In genomic region chr5:97075649-97076048, GRCh38 we compare ENCODE assay signal across 18 cellular contexts.
"Had no signal": no experiment of that assay in that cellular context is flagged by ENCODE, and none has a peak within 500 bp of the region (broad histone marks: within the 10 kb centered on the region; RNA-seq: fewer than 3 reads in every experiment).

No MANE protein-coding gene starts in this region.

- ATAC-seq: activated naive CD4-positive, alpha-beta T cell treated with anti-CD3 and anti-CD28 coated beads, Interleukin-2, amount 50 U/mL, for 72 hours; gastroesophageal sphincter; left lobe of liver; naive thymus-derived CD4-positive, alpha-beta T cell had no signal

- H3K27me3 ChIP-seq: adrenal gland, breast epithelium, esophagus muscularis mucosa, gastroesophageal sphincter, tibial artery had no signal

- H3K9me3 ChIP-seq: adrenal gland, breast epithelium, esophagus muscularis mucosa, gastroesophageal sphincter, mucosa of descending colon, tibial artery had no signal

- H3K4me3 ChIP-seq: adrenal gland, breast epithelium, esophagus muscularis mucosa, gastroesophageal sphincter, mucosa of descending colon, tibial artery had no signal

- H3K9me3 Mint-ChIP-seq: activated naive CD4-positive, alpha-beta T cell treated with anti-CD3 and anti-CD28 coated beads, Interleukin-2, amount 50 U/mL, for 72 hours; T-helper 1 cell treated with Interleukin-12 subunit alpha and Interleukin-12 subunit beta and Interleukin-4 antibody, amounts not matched to agents 30 μg/mL and 1 μg/mL, for 36 hours had no signal

- H3K27ac Mint-ChIP-seq: activated naive CD4-positive, alpha-beta T cell treated with anti-CD3 and anti-CD28 coated beads, Interleukin-2, amount 50 U/mL, for 72 hours; naive thymus-derived CD4-positive, alpha-beta T cell; T-helper 1 cell treated with Interleukin-12 subunit alpha and Interleukin-12 subunit beta and Interleukin-4 antibody, amounts not matched to agents 30 μg/mL and 1 μg/mL, for 36 hours had no signal

- H3K27ac ChIP-seq: adrenal gland, breast epithelium, esophagus muscularis mucosa, gastroesophageal sphincter, tibial artery had no signal

- DNase-seq: activated CD4-positive, CD25-positive, alpha-beta regulatory T cell treated with anti-CD3 and anti-CD28 coated beads, Interleukin-2, amount 50 U/mL, for 72 hours; activated CD8-positive, alpha-beta memory T cell treated with anti-CD3 and anti-CD28 coated beads for 24 hours; activated gamma-delta T cell treated with Interleukin-2 at 50 U/mL for 16 hours; adrenal gland; effector CD8-positive, alpha-beta T cell; mammary epithelial cell; naive thymus-derived CD4-positive, alpha-beta T cell; posterior cingulate gyrus; stimulated activated CD8-positive, alpha-beta memory T cell treated with anti-CD3 and anti-CD28 coated beads, Interleukin-4, amount 100 ng/mL, for 48 hours; stimulated activated naive CD4-positive, alpha-beta T cell treated with Interleukin-2 at 50 U/mL for 16 hours; tibial artery had no signal

- H3K4me3 Mint-ChIP-seq: naive thymus-derived CD4-positive, alpha-beta T cell; T-helper 1 cell treated with Interleukin-12 subunit alpha and Interleukin-12 subunit beta and Interleukin-4 antibody, amounts not matched to agents 30 μg/mL and 1 μg/mL, for 36 hours had no signal

- H3K4me1 ChIP-seq: adrenal gland, breast epithelium had no signal

- H3K36me3 ChIP-seq: adrenal gland, breast epithelium, esophagus muscularis mucosa, gastroesophageal sphincter, tibial artery had no signal
